19 cellular contexts compared by ENCODE assay signal in genomic region chr3:61954097-61954528, GRCh38.
DNase-seq lines count a peak whose midpoint lies in the region; ATAC-seq and TF ChIP-seq lines count a peak whose summit lies in the region.
"Had no signal": no experiment of that assay in that cellular context is flagged by ENCODE, and none has a peak within 500 bp of the region (broad histone marks: within the 10 kb centered on the region; RNA-seq: fewer than 3 reads in every experiment).

No MANE protein-coding gene starts in this region.

- no peaks in the 10 kb centered on the region for H3K36me3 ChIP-seq in cardiac muscle cell
- no peaks in the 10 kb centered on the region for H3K36me3 ChIP-seq in left ventricle myocardium inferior
- H3K36me3 ChIP-seq in brain microvascular endothelial cell (replicated peaks): no peaks in the 10 kb centered on the region
- H3K36me3 ChIP-seq: adrenal gland, right lobe of liver, tibial artery had no signal

- no peaks in the 10 kb centered on the region for H3K9me3 ChIP-seq in cardiac muscle cell (ENCODE audit: low read depth)
- no peaks in the 10 kb centered on the region for H3K9me3 ChIP-seq in left ventricle myocardium inferior (replicated peaks)
- H3K9me3 ChIP-seq: adrenal gland, right lobe of liver, tibial artery had no signal

- DNase-seq in cardiac muscle cell (ENCODE audit: low read depth in 1 of 2, low spot score in 1 of 2): peak; percentile 12 to 27
- no peak for DNase-seq in left ventricle myocardium inferior
- DNase-seq in brain microvascular endothelial cell: peak; percentile 20
- peak; percentile 24 for DNase-seq in iPS-NIHi11 (ENCODE audit: low spot score)
- DNase-seq in activated T-cell treated with anti-CD3 and anti-CD28 coated beads, Interleukin-2, amount 50 U/mL, for 72 hours: no peak
- DNase-seq in germinal center (ENCODE audit: low spot score): no peak
- DNase-seq: ACHN; activated CD4-positive, alpha-beta T cell treated with anti-CD3 and anti-CD28 coated beads, Interleukin-2, amount 50 U/mL, for 48 hours; adrenal gland; DMS53; Karpas-422; NCI-H1436 treated with DMSO at 0.1 percent for 48 hours; NCI-H446 treated with DMSO at 0.1 percent for 48 hours; right lobe of liver; stimulated activated CD4-positive, alpha-beta T cell treated with anti-CD3 and anti-CD28 coated beads, Interleukin-4, amount 100 ng/mL, for 1 hour; tibial artery had no signal

- no peak for ATAC-seq in activated T-cell treated with anti-CD3 and anti-CD28 coated beads, Interleukin-2, amount 50 U/mL, for 72 hours (replicated peaks in 1 of 2)
- ATAC-seq in HG03039 (IDR thresholded peaks at IDR 0.05; ENCODE audit: unreplicated experiment): no peak
- no peak for ATAC-seq in HG03342 (IDR thresholded peaks at IDR 0.05; ENCODE audit: unreplicated experiment)

- H3K4me1 Mint-ChIP-seq in activated T-cell treated with anti-CD3 and anti-CD28 coated beads, Interleukin-2, amount 50 U/mL, for 72 hours (ENCODE audit: low read depth): no peaks in the 10 kb centered on the region

- in situ Hi-C loops in brain microvascular endothelial cell (cut with HindIII; ENCODE audit: low pct_ligation_motif_present, low sequenced_read_pairs): no loop called here

- no peaks in the 10 kb centered on the region for H3K9me3 Mint-ChIP-seq in activated T-cell treated with anti-CD3 and anti-CD28 coated beads, Interleukin-2, amount 50 U/mL, for 72 hours
- H3K9me3 Mint-ChIP-seq: nephron had no signal

- TF ChIP-seq CTCF in cardiac muscle cell (IDR thresholded peaks at IDR 0.05; ENCODE audit: low read depth, low read length): no peak
- no peak for TF ChIP-seq CTCF in left ventricle myocardium inferior (IDR thresholded peaks at IDR 0.05; ENCODE audit: borderline replicate concordance)
- no peak for TF ChIP-seq CTCF in brain microvascular endothelial cell (IDR thresholded peaks at IDR 0.05; ENCODE audit: low read depth, low read length, missing control alignments)

- H3K36me3 Mint-ChIP-seq in activated T-cell treated with anti-CD3 and anti-CD28 coated beads, Interleukin-2, amount 50 U/mL, for 72 hours (ENCODE audit: insufficient read depth in 2 of 2): no peaks in the 10 kb centered on the region

- H3K27me3 ChIP-seq in cardiac muscle cell: no peaks in the 10 kb centered on the region
- no peaks in the 10 kb centered on the region for H3K27me3 ChIP-seq in left ventricle myocardium inferior (ENCODE audit: low read depth)
- no peaks in the 10 kb centered on the region for H3K27me3 ChIP-seq in brain microvascular endothelial cell (replicated peaks)
- H3K27me3 ChIP-seq: adrenal gland, right lobe of liver, tibial artery had no signal

- H3K27ac ChIP-seq in cardiac muscle cell (peak overlapping the region; percentile 75), left ventricle myocardium inferior (replicated peaks) (no peak overlapping the region), brain microvascular endothelial cell (no peak overlapping the region)
- H3K27ac ChIP-seq: adrenal gland, right lobe of liver had no signal

- no peak overlapping the region for H3K27ac Mint-ChIP-seq in activated T-cell treated with anti-CD3 and anti-CD28 coated beads, Interleukin-2, amount 50 U/mL, for 72 hours
- H3K27ac Mint-ChIP-seq: nephron had no signal

- H3K4me1 ChIP-seq in cardiac muscle cell (ENCODE audit: low read depth): peaks cover 40% of the 10 kb centered on the region
- H3K4me1 ChIP-seq in left ventricle myocardium inferior: peaks cover 77% of the 10 kb centered on the region

- intact Hi-C loops in left ventricle myocardium inferior (cut with micrococcal nuclease): no loop called here

- H3K4me3 ChIP-seq in cardiac muscle cell (no peak overlapping the region), left ventricle myocardium inferior (no peak overlapping the region), brain microvascular endothelial cell (ENCODE audit: low read depth, low read length) (no peak overlapping the region)
- H3K4me3 ChIP-seq: adrenal gland, right lobe of liver, tibial artery had no signal

- no peaks in the 10 kb centered on the region for H3K27me3 Mint-ChIP-seq in activated T-cell treated with anti-CD3 and anti-CD28 coated beads, Interleukin-2, amount 50 U/mL, for 72 hours (ENCODE audit: low read depth)

- H3K4me3 Mint-ChIP-seq in activated T-cell treated with anti-CD3 and anti-CD28 coated beads, Interleukin-2, amount 50 U/mL, for 72 hours: no peak overlapping the region
- H3K4me3 Mint-ChIP-seq: nephron had no signal

Comparison
In these comparisons a context has a peak if more than half of its experiments do, and no peak if none do; other contexts are left out.
1. DNase-seq: peak in cardiac muscle cell (2 of 2), brain microvascular endothelial cell (single experiment) and iPS-NIHi11 (single experiment); none in left ventricle myocardium inferior (single experiment), activated T-cell treated with anti-CD3 and anti-CD28 coated beads, Interleukin-2, amount 50 U/mL, for 72 hours (0 of 2) and germinal center (single experiment).